ENCODE assay signal across 2 cellular contexts in the genomic region with DNA sequence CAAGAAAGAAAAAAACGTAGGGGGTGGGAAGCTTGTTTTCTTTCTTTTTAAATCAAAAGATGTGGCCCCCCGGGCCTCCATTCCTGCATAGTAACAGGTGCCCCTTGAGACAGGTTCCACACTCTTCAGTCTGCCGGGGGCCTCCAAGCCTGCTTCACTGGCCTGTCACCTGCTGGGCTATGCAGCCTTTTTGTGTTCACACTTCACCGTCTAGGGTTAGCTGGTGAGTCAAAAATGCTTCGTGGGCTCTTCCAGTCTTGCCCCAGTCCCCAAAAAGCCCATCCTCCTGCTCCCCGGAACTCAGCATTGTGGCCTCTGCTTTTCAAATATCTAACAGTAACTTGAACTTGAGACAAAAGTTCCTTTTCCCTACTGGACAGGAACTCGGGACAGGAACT.
TF ChIP-seq lines count a peak whose summit lies in the region.

No MANE protein-coding gene starts in this region.

TF ChIP-seq in SK-N-SH treated with all-trans-retinoic acid at 6 μM for 48 hours, 23 proteins besides CTCF, POLR2A, EP300 and RAD21 (continued from another document):
- TF ChIP-seq, protein P1, sequence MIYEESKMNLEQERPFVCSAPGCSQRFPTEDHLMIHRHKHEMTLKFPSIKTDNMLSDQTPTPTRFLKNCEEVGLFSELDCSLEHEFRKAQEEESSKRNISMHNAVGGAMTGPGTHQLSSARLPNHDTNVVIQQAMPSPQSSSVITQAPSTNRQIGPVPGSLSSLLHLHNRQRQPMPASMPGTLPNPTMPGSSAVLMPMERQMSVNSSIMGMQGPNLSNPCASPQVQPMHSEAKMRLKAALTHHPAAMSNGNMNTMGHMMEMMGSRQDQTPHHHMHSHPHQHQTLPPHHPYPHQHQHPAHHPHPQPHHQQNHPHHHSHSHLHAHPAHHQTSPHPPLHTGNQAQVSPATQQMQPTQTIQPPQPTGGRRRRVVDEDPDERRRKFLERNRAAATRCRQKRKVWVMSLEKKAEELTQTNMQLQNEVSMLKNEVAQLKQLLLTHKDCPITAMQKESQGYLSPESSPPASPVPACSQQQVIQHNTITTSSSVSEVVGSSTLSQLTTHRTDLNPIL (CRISPR knock-in tag; IDR thresholded peaks at IDR 0.05; ENCODE audit: low read depth), result no peak

TF ChIP-seq in SK-N-SH, 30 proteins besides CTCF, POLR2A, EP300 and RAD21 (continued from another document):
- TF ChIP-seq, protein P2, sequence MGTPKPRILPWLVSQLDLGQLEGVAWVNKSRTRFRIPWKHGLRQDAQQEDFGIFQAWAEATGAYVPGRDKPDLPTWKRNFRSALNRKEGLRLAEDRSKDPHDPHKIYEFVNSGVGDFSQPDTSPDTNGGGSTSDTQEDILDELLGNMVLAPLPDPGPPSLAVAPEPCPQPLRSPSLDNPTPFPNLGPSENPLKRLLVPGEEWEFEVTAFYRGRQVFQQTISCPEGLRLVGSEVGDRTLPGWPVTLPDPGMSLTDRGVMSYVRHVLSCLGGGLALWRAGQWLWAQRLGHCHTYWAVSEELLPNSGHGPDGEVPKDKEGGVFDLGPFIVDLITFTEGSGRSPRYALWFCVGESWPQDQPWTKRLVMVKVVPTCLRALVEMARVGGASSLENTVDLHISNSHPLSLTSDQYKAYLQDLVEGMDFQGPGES (IDR thresholded peaks at IDR 0.05; ENCODE audit: low read depth, low read length), result no peak
- TF ChIP-seq, protein P3, sequence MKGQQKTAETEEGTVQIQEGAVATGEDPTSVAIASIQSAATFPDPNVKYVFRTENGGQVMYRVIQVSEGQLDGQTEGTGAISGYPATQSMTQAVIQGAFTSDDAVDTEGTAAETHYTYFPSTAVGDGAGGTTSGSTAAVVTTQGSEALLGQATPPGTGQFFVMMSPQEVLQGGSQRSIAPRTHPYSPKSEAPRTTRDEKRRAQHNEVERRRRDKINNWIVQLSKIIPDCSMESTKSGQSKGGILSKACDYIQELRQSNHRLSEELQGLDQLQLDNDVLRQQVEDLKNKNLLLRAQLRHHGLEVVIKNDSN (IDR thresholded peaks at IDR 0.05; ENCODE audit: borderline replicate concordance, low read depth), result no peak
- TF ChIP-seq JUND (IDR thresholded peaks at IDR 0.05), result no peak
- no peak for TF ChIP-seq CHD2 (IDR thresholded peaks at IDR 0.05; ENCODE audit: low read length, partially characterized antibody)
- no peak for TF ChIP-seq ELF1 (IDR thresholded peaks at IDR 0.05)
- TF ChIP-seq, protein P4, sequence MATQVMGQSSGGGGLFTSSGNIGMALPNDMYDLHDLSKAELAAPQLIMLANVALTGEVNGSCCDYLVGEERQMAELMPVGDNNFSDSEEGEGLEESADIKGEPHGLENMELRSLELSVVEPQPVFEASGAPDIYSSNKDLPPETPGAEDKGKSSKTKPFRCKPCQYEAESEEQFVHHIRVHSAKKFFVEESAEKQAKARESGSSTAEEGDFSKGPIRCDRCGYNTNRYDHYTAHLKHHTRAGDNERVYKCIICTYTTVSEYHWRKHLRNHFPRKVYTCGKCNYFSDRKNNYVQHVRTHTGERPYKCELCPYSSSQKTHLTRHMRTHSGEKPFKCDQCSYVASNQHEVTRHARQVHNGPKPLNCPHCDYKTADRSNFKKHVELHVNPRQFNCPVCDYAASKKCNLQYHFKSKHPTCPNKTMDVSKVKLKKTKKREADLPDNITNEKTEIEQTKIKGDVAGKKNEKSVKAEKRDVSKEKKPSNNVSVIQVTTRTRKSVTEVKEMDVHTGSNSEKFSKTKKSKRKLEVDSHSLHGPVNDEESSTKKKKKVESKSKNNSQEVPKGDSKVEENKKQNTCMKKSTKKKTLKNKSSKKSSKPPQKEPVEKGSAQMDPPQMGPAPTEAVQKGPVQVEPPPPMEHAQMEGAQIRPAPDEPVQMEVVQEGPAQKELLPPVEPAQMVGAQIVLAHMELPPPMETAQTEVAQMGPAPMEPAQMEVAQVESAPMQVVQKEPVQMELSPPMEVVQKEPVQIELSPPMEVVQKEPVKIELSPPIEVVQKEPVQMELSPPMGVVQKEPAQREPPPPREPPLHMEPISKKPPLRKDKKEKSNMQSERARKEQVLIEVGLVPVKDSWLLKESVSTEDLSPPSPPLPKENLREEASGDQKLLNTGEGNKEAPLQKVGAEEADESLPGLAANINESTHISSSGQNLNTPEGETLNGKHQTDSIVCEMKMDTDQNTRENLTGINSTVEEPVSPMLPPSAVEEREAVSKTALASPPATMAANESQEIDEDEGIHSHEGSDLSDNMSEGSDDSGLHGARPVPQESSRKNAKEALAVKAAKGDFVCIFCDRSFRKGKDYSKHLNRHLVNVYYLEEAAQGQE (IDR thresholded peaks at IDR 0.05; ENCODE audit: low read depth, low read length), result no peak
- TF ChIP-seq NRF1 (IDR thresholded peaks at IDR 0.05; ENCODE audit: low read depth, low read length), result no peak
- TF ChIP-seq EZH2phosphoT487 (IDR thresholded peaks at IDR 0.05; ENCODE audit: borderline replicate concordance, low read depth), result no peak
